ENCODE assay signal across 12 cellular contexts in genomic region chr14:100106260-100106659, GRCh38. TPM values are rescaled to one million over a fixed set of nuclear protein-coding genes. Genes with fewer than 3 reads are reported as not detected.
DNase-seq lines count a peak whose midpoint lies in the region; ATAC-seq and TF ChIP-seq lines count a peak whose summit lies in the region.
"Had no signal": no experiment of that assay in that cellular context is flagged by ENCODE, and none has a peak within 500 bp of the region (broad histone marks: within the 10 kb centered on the region; RNA-seq: fewer than 3 reads in every experiment).

No MANE protein-coding gene starts in this region.

- H3K4me3 Mint-ChIP-seq in activated CD8-positive, alpha-beta memory T cell treated with anti-CD3 and anti-CD28 coated beads, Interleukin-2, amount 10 ng/mL, durations not matched to agents 7 days and 5 days, result peak overlapping the region; percentile 56
- H3K4me3 Mint-ChIP-seq in activated T-cell treated with anti-CD3 and anti-CD28 coated beads, Interleukin-2, amount 50 U/mL, for 4 hours, result peak overlapping the region; percentile 51

- no peaks in the 10 kb centered on the region for H4K20me1 ChIP-seq in smooth muscle cell (ENCODE audit: low read depth)

- H3K4me2 ChIP-seq in smooth muscle cell, result no peak overlapping the region
- H3K4me2 ChIP-seq: A549, hepatocyte had no signal

- H3K27me3 ChIP-seq in foreskin keratinocyte, result no peaks in the 10 kb centered on the region
- H3K27me3 ChIP-seq in thymus (ENCODE audit: control insufficient read depth, insufficient read depth), result no peaks in the 10 kb centered on the region
- no peaks in the 10 kb centered on the region for H3K27me3 ChIP-seq in smooth muscle cell (ENCODE audit: low read depth)
- H3K27me3 ChIP-seq: hepatocyte had no signal

- peak overlapping the region; percentile 90 for H3K27ac Mint-ChIP-seq in activated CD8-positive, alpha-beta memory T cell treated with anti-CD3 and anti-CD28 coated beads, Interleukin-2, amount 10 ng/mL, durations not matched to agents 7 days and 5 days

- H3K27ac ChIP-seq in foreskin keratinocyte (peak overlapping the region; percentile 85), thymus (ENCODE audit: low read depth) (peak overlapping the region; percentile 8), smooth muscle cell (ENCODE audit: low read depth) (no peak overlapping the region)
- H3K27ac ChIP-seq: hepatocyte had no signal

- 90% methylated on average over 9 of the region's 9 CpGs for WGBS in thymus
- WGBS in smooth muscle cell (ENCODE audit: low lambda C conversion rate), result 94% methylated on average over 9 of the region's 9 CpGs

- no peaks in the 10 kb centered on the region for H3K9me3 Mint-ChIP-seq in activated CD8-positive, alpha-beta memory T cell treated with anti-CD3 and anti-CD28 coated beads, Interleukin-2, amount 10 ng/mL, durations not matched to agents 7 days and 5 days (ENCODE audit: low read depth)
- H3K9me3 Mint-ChIP-seq in activated T-cell treated with anti-CD3 and anti-CD28 coated beads, Interleukin-2, amount 50 U/mL, for 4 hours, result no peaks in the 10 kb centered on the region

- no peak overlapping the region for H3K4me3 ChIP-seq in thymus (ENCODE audit: low read length)
- H3K4me3 ChIP-seq in smooth muscle cell, result no peak overlapping the region
- H3K4me3 ChIP-seq: A549, coronary artery, hepatocyte had no signal

- H3K4me1 Mint-ChIP-seq in activated CD8-positive, alpha-beta memory T cell treated with anti-CD3 and anti-CD28 coated beads, Interleukin-2, amount 10 ng/mL, durations not matched to agents 7 days and 5 days, result peaks cover 82% of the 10 kb centered on the region
- H3K4me1 Mint-ChIP-seq in activated T-cell treated with anti-CD3 and anti-CD28 coated beads, Interleukin-2, amount 50 U/mL, for 4 hours (ENCODE audit: low read depth), result peaks cover 82% of the 10 kb centered on the region

- H3K9me3 ChIP-seq in thymus (ENCODE audit: control insufficient read depth), result no peaks in the 10 kb centered on the region
- H3K9me3 ChIP-seq in smooth muscle cell (replicated peaks; ENCODE audit: low read depth), result no peaks in the 10 kb centered on the region
- H3K9me3 ChIP-seq: A549 had no signal

- no peak overlapping the region for H2AFZ ChIP-seq in smooth muscle cell (ENCODE audit: low read depth)
- H2AFZ ChIP-seq: hepatocyte had no signal

- no peaks in the 10 kb centered on the region for H3K79me2 ChIP-seq in smooth muscle cell (ENCODE audit: low read depth)

- CTCF ChIA-PET in activated CD8-positive, alpha-beta memory T cell treated with anti-CD3 and anti-CD28 coated beads, Interleukin-2, amount 10 ng/mL, durations not matched to agents 7 days and 5 days (lab: Charles Lee), result interaction anchor here (0.8 to 24.4 kb wide), 8 partner anchors 7 to 124 kb away, joined by 3 to 607 read pairs (median 24); partner anchors contain the start of gene EVL

- H3K36me3 Mint-ChIP-seq in activated CD8-positive, alpha-beta memory T cell treated with anti-CD3 and anti-CD28 coated beads, Interleukin-2, amount 10 ng/mL, durations not matched to agents 7 days and 5 days, result peaks cover 77% of the 10 kb centered on the region
- H3K36me3 Mint-ChIP-seq in activated T-cell treated with anti-CD3 and anti-CD28 coated beads, Interleukin-2, amount 50 U/mL, for 4 hours (ENCODE audit: insufficient read depth), result peaks cover 36% of the 10 kb centered on the region

- peak; percentile 33 for ATAC-seq in activated CD8-positive, alpha-beta memory T cell treated with anti-CD3 and anti-CD28 coated beads, Interleukin-2, amount 10 ng/mL, durations not matched to agents 7 days and 5 days
- peak; percentile 60 to 63 for ATAC-seq in activated T-cell treated with anti-CD3 and anti-CD28 coated beads, Interleukin-2, amount 50 U/mL, for 4 hours
- ATAC-seq in foreskin keratinocyte, result no peak
- ATAC-seq: A549, Panc1 had no signal

- TF ChIP-seq CTCF in foreskin keratinocyte (conservative IDR thresholded peaks at IDR 0.05), result no peak
- TF ChIP-seq CTCF in smooth muscle cell (IDR thresholded peaks at IDR 0.05; ENCODE audit: borderline replicate concordance, insufficient read depth, poor library complexity, severe bottlenecking), result no peak

- H3K4me1 ChIP-seq in foreskin keratinocyte (peaks cover 15% of the 10 kb centered on the region), thymus (ENCODE audit: control insufficient read depth, insufficient read depth, low read length) (peaks cover 6% of the 10 kb centered on the region), smooth muscle cell (ENCODE audit: low read depth) (no peaks in the 10 kb centered on the region)

- DNase-seq in activated CD8-positive, alpha-beta memory T cell treated with anti-CD3 and anti-CD28 coated beads, Interleukin-2, amount 10 ng/mL, durations not matched to agents 7 days and 5 days, result peak; percentile 70
- no peak for DNase-seq in activated CD8-positive, alpha-beta memory T cell treated with anti-CD3 and anti-CD28 coated beads for 24 hours
- DNase-seq in activated T-cell treated with anti-CD3 and anti-CD28 coated beads, Interleukin-2, amount 50 U/mL, for 4 hours, result no peak
- DNase-seq in foreskin keratinocyte, result no peak
- DNase-seq in NCI-H1417 treated with DMSO at 0.1 percent for 48 hours (lab: John Stamatoyannopoulos, UW), result no peak
- no peak for DNase-seq in smooth muscle cell (lab: John Stamatoyannopoulos, UW; ENCODE audit: unreplicated experiment)
- no peak for DNase-seq in retina

- no peaks in the 10 kb centered on the region for H3F3A ChIP-seq in smooth muscle cell (ENCODE audit: low read depth)

- no peak overlapping the region for H3K9ac ChIP-seq in smooth muscle cell (ENCODE audit: low read depth)

- H3K36me3 ChIP-seq in thymus (ENCODE audit: control insufficient read depth, insufficient read depth) (peaks cover 78% of the 10 kb centered on the region), smooth muscle cell (ENCODE audit: low read depth) (no peaks in the 10 kb centered on the region)

- H3K27me3 Mint-ChIP-seq in activated CD8-positive, alpha-beta memory T cell treated with anti-CD3 and anti-CD28 coated beads, Interleukin-2, amount 10 ng/mL, durations not matched to agents 7 days and 5 days, result no peaks in the 10 kb centered on the region
- no peaks in the 10 kb centered on the region for H3K27me3 Mint-ChIP-seq in activated T-cell treated with anti-CD3 and anti-CD28 coated beads, Interleukin-2, amount 50 U/mL, for 4 hours (ENCODE audit: low read depth)

RNA-seq across cellular contexts. Expression of gene EVL, which starts 41.0 kb away (rescaled TPM):
- total RNA-seq in activated CD8-positive, alpha-beta memory T cell treated with anti-CD3 and anti-CD28 coated beads, Interleukin-2, amount 10 ng/mL, durations not matched to agents 7 days and 5 days, result 100 to 1,000 TPM; 774 to 910 TPM
- total RNA-seq in activated T-cell treated with anti-CD3 and anti-CD28 coated beads, Interleukin-2, amount 50 U/mL, for 4 hours, result 100 to 1,000 TPM in 2 of 3 donors, 10 to 100 TPM in 1; 79.4 to 112 (median 107) TPM
- total RNA-seq in foreskin keratinocyte (16.9 and 17.0 TPM in 2 replicates), smooth muscle cell (19.5 and 22.0 TPM in 2 replicates)
- polyA plus RNA-seq in foreskin keratinocyte (16.8 and 20.6 TPM in 2 replicates), thymus (233 TPM), smooth muscle cell (26.3 and 31.3 TPM in 2 replicates)

RNA-seq across cellular contexts. Expression of gene DEGS2, which starts 53.2 kb away (rescaled TPM):
- not detected for total RNA-seq in activated CD8-positive, alpha-beta memory T cell treated with anti-CD3 and anti-CD28 coated beads, Interleukin-2, amount 10 ng/mL, durations not matched to agents 7 days and 5 days
- total RNA-seq in activated T-cell treated with anti-CD3 and anti-CD28 coated beads, Interleukin-2, amount 50 U/mL, for 4 hours, result under 1 TPM; 0.19 to 0.40 (median 0.40) TPM
- total RNA-seq in foreskin keratinocyte (0.07 TPM in 1 of 2 replicates, not detected in the other), smooth muscle cell (0.40 and 0.45 TPM in 2 replicates)
- polyA plus RNA-seq in foreskin keratinocyte (0.04 and 0.14 TPM in 2 replicates), thymus (2.1 TPM), smooth muscle cell (0.61 and 0.83 TPM in 2 replicates)

Comparison
In these comparisons a context has a peak if more than half of its experiments do, and no peak if none do; other contexts are left out.
1. RNA of gene EVL, which starts 41.0 kb away (total RNA-seq): 774 to 910 TPM in activated CD8-positive, alpha-beta memory T cell treated with anti-CD3 and anti-CD28 coated beads, Interleukin-2, amount 10 ng/mL, durations not matched to agents 7 days and 5 days; 79.4 to 112 TPM in activated T-cell treated with anti-CD3 and anti-CD28 coated beads, Interleukin-2, amount 50 U/mL, for 4 hours, 19.5 to 22.0 TPM in smooth muscle cell and 16.9 to 17.0 TPM in foreskin keratinocyte; every median in the first group is over 4 times any median in the second.